In the genomic region with DNA sequence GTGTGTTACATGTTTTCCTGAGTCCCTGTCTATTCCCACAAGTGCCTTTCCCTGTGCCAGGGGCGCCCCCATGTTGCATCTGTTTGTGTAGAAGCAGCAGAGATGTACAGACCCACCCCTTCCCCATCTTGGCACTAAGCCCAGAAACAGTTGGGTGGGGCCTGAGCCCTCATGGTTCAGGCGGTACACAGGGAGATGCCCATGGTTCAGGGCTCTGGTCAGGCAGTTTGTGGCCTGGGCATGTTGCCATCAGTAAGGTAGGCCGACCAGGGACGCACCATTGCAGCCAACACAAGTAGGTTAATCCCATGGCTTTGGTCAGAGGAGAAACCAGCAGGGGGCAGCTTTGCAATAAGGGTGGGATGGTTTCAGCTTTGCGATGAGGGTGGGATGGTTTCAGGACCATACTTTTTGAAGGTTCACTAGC, we compare ENCODE assay signal across 8 cellular contexts. TPM values are rescaled to one million over a fixed set of nuclear protein-coding genes. Genes with fewer than 3 reads are reported as not detected.
DNase-seq lines count a peak whose midpoint lies in the region; ATAC-seq, FAIRE-seq and TF ChIP-seq lines count a peak whose summit lies in the region.

No MANE protein-coding gene starts in this region.

- DNase-seq in BJ (ENCODE audit: low read depth) (no peak), GM13977 (ENCODE audit: low spot score) (no peak), RCC 7860 (ENCODE audit: low spot score) (peak; percentile 17), foreskin fibroblast (peak in 1 of 2 donors; percentile 39), GM03348 (ENCODE audit: low spot score) (no peak), germinal center (ENCODE audit: low spot score) (no peak)

- no peak for FAIRE-seq in RCC 7860 (lab: Jason Lieb, UNC)

- H3K4me3 ChIP-seq in BJ (ENCODE audit: low read depth, low read length) (no peak overlapping the region), foreskin fibroblast (ENCODE audit: low read depth in 1 of 2, low read length in 2 of 2) (no peak overlapping the region)

- CTCF ChIA-PET in BJ (lab: Yijun Ruan, JAX) = interaction anchor here (0.6 to 2.8 kb wide), 6 partner anchors 15 to 308 kb away, joined by 3 to 11 read pairs (median 4); a partner anchor contains a TSS

- POLR2A ChIA-PET in BJ (lab: Charles Lee) = no interaction called here

- in situ Hi-C loops in GM13977 (cut with MboI; ENCODE audit: low pct_unique_long_range_greater_than_20kb, low sequenced_read_pairs, unreplicated experiment) = no loop called here

- H3K36me3 ChIP-seq in BJ (ENCODE audit: control insufficient read depth, insufficient read depth, low read length) = no peaks in the 10 kb centered on the region

- ATAC-seq in GM21447 (IDR thresholded peaks at IDR 0.05; ENCODE audit: unreplicated experiment) (no peak), HG02973 (IDR thresholded peaks at IDR 0.05; ENCODE audit: unreplicated experiment) (no peak)

- peaks cover 2% of the 10 kb centered on the region; the same call in 1 of the 2 replicates for H3K27me3 ChIP-seq in BJ (ENCODE audit: control insufficient read depth, insufficient read depth, low read length)

- peak; percentile 42 for TF ChIP-seq CTCF in BJ (IDR thresholded peaks at IDR 0.05; ENCODE audit: insufficient read depth, low read depth, low read length)
- peak; percentile 39 for TF ChIP-seq CTCF in GM13977 (IDR thresholded peaks at IDR 0.05; ENCODE audit: extremely low read depth, insufficient read depth, missing control alignments)
- TF ChIP-seq CTCF in foreskin fibroblast (IDR thresholded peaks at IDR 0.05; ENCODE audit: low read depth, low read length) = peak; percentile 34

RNA-seq across cellular contexts. Expression of a gene that starts 0.9 kb away (rescaled TPM):
- polyA plus RNA-seq in BJ (2011; rRNA removed) = 6.4 and 9.2 TPM in 2 replicates
- 6.2 and 7.2 TPM in 2 replicates for polyA minus RNA-seq in BJ (2011; rRNA and poly(A)+ RNA removed)

RNA-seq across cellular contexts. Expression of a gene that starts 50.8 kb away (rescaled TPM):
- 92.8 and 169 TPM in 2 replicates for polyA plus RNA-seq in BJ (2011; rRNA removed)
- 67.5 and 88.6 TPM in 2 replicates for polyA minus RNA-seq in BJ (2011; rRNA and poly(A)+ RNA removed)
